25 cellular contexts compared by ENCODE assay signal in genomic region chr4:137253949-137254348, GRCh38.
A peak's percentile ranks its signal among the peaks of the same experiment; 100 is the strongest.
DNase-seq lines count a peak whose midpoint lies in the region; ATAC-seq and TF ChIP-seq lines count a peak whose summit lies in the region.
"Had no signal": no experiment of that assay in that cellular context is flagged by ENCODE, and none has a peak within 500 bp of the region (broad histone marks: within the 10 kb centered on the region; RNA-seq: fewer than 3 reads in every experiment).

No MANE protein-coding gene starts in this region.

- H3K4me3 Mint-ChIP-seq in HFFc6 (no peak overlapping the region), chondrocyte (ENCODE audit: unreplicated experiment) (no peak overlapping the region)
- H3K4me3 Mint-ChIP-seq: activated T-helper 17 cell treated with anti-CD3 and anti-CD28 coated beads, Interleukin-2, amount 50 U/mL, for 72 hours; CD4-positive, alpha-beta T cell; central memory CD8-positive, alpha-beta T cell; natural killer cell; stimulated activated naive CD8-positive, alpha-beta T cell treated with anti-CD3 and anti-CD28 coated beads, Interleukin-15, amount 100 ng/mL, for 72 hours had no signal

- H3K4me3 ChIP-seq in AG04449 (ENCODE audit: low read depth, low read length) (no peak overlapping the region), cardiac fibroblast (replicated peaks in 1 of 2; ENCODE audit: low read depth in 2 of 2, low read length in 2 of 2) (no peak overlapping the region)
- H3K4me3 ChIP-seq: esophagus squamous epithelium, upper lobe of left lung had no signal

- peaks cover 9% of the 10 kb centered on the region for H3K4me1 Mint-ChIP-seq in HFFc6 (ENCODE audit: low read depth)
- H3K4me1 Mint-ChIP-seq in chondrocyte (ENCODE audit: low read depth), result peaks cover 7% of the 10 kb centered on the region
- H3K4me1 Mint-ChIP-seq: activated T-helper 17 cell treated with anti-CD3 and anti-CD28 coated beads, Interleukin-2, amount 50 U/mL, for 72 hours; central memory CD8-positive, alpha-beta T cell; natural killer cell; stimulated activated naive CD8-positive, alpha-beta T cell treated with anti-CD3 and anti-CD28 coated beads, Interleukin-15, amount 100 ng/mL, for 72 hours had no signal

- H3K9me3 Mint-ChIP-seq in HFFc6, result peaks cover 23% of the 10 kb centered on the region
- peaks cover 13% of the 10 kb centered on the region for H3K9me3 Mint-ChIP-seq in chondrocyte (ENCODE audit: low read depth)
- H3K9me3 Mint-ChIP-seq: CD4-positive, alpha-beta T cell had no signal

- ATAC-seq in HG02759 (IDR thresholded peaks at IDR 0.05; ENCODE audit: unreplicated experiment) (no peak), GM19452 (IDR thresholded peaks at IDR 0.05; ENCODE audit: unreplicated experiment) (no peak)
- ATAC-seq: activated T-helper 17 cell treated with anti-CD3 and anti-CD28 coated beads, Interleukin-2, amount 50 U/mL, for 72 hours; left cardiac atrium; natural killer cell; stimulated activated naive CD8-positive, alpha-beta T cell treated with anti-CD3 and anti-CD28 coated beads, Interleukin-15, amount 100 ng/mL, for 72 hours had no signal

- intact Hi-C loops in head of caudate nucleus (cut with DNase I), result no loop called here

- H3K36me3 Mint-ChIP-seq in HFFc6 (ENCODE audit: low read depth), result 0 out of 2 replicates have a peak, but pooled peaks cover 6% of the 10 kb centered on the region
- no peaks in the 10 kb centered on the region for H3K36me3 Mint-ChIP-seq in chondrocyte (ENCODE audit: low read depth)
- H3K36me3 Mint-ChIP-seq: natural killer cell had no signal

- H3K27me3 Mint-ChIP-seq in HFFc6 (ENCODE audit: insufficient read depth) (no peaks in the 10 kb centered on the region), chondrocyte (ENCODE audit: low read depth) (no peaks in the 10 kb centered on the region)
- H3K27me3 Mint-ChIP-seq: activated T-helper 17 cell treated with anti-CD3 and anti-CD28 coated beads, Interleukin-2, amount 50 U/mL, for 72 hours; CD4-positive, alpha-beta T cell; central memory CD8-positive, alpha-beta T cell; stimulated activated naive CD8-positive, alpha-beta T cell treated with anti-CD3 and anti-CD28 coated beads, Interleukin-15, amount 100 ng/mL, for 72 hours had no signal

- DNase-seq in AG04449 (ENCODE audit: low read depth, low spot score), result peak; percentile 60
- DNase-seq in HFFc6, result peak; percentile 76
- DNase-seq in cardiac fibroblast (ENCODE audit: low read depth in 2 of 2), result peak; percentile 19 to 85
- DNase-seq in hepatic stellate cell (ENCODE audit: low spot score), result peak; percentile 1
- no peak for DNase-seq in chondrocyte (ENCODE audit: low spot score)
- DNase-seq in head of caudate nucleus, result no peak
- DNase-seq: 8988T; activated CD4-positive, alpha-beta T cell treated with anti-CD3 and anti-CD28 coated beads for 4 hours; CD4-positive, alpha-beta T cell; effector CD4-positive, alpha-beta T cell; esophagus squamous epithelium; left cardiac atrium; mesendoderm; natural killer cell; NCI-H1417 treated with DMSO at 0.1 percent for 48 hours; NCI-H526 treated with DMSO at 0.1 percent for 48 hours; Right ventricle myocardium superior; small intestine; stimulated activated CD4-positive, alpha-beta T cell treated with anti-CD3 and anti-CD28 coated beads, Interleukin-4, amount 100 ng/mL, for 1 hour; stimulated activated naive CD8-positive, alpha-beta T cell treated with anti-CD3 and anti-CD28 coated beads, Interleukin-15, amount 100 ng/mL, for 72 hours; upper lobe of left lung had no signal

- H3K27ac Mint-ChIP-seq in HFFc6 (no peak overlapping the region), chondrocyte (ENCODE audit: unreplicated experiment) (no peak overlapping the region)
- H3K27ac Mint-ChIP-seq: activated T-helper 17 cell treated with anti-CD3 and anti-CD28 coated beads, Interleukin-2, amount 50 U/mL, for 72 hours; CD4-positive, alpha-beta T cell; natural killer cell; stimulated activated naive CD8-positive, alpha-beta T cell treated with anti-CD3 and anti-CD28 coated beads, Interleukin-15, amount 100 ng/mL, for 72 hours had no signal

- CTCF ChIA-PET in AG04449 (lab: Yijun Ruan, JAX), result no interaction called here

- TF ChIP-seq CTCF in AG04449 (IDR thresholded peaks at IDR 0.05; ENCODE audit: insufficient read depth, low read length, missing control alignments) (no peak), HFFc6 (IDR thresholded peaks at IDR 0.05) (no peak), cardiac fibroblast (IDR thresholded peaks at IDR 0.05; ENCODE audit: low read depth, low read length) (no peak), chondrocyte (IDR thresholded peaks at IDR 0.05) (no peak)

- POLR2A ChIA-PET in AG04449 (lab: Yijun Ruan, JAX), result interaction anchor here (1.3 kb wide), 1 partner anchor 13 kb away, joined by 3 read pairs; no protein-coding TSS in a partner anchor

Comparison
In these comparisons a context has a peak if more than half of its experiments do, and no peak if none do; other contexts are left out.
1. DNase-seq: peak in AG04449 (single experiment), HFFc6 (single experiment), cardiac fibroblast (2 of 2) and hepatic stellate cell (single experiment); none in chondrocyte (single experiment) and head of caudate nucleus (0 of 42).